In the genomic region with DNA sequence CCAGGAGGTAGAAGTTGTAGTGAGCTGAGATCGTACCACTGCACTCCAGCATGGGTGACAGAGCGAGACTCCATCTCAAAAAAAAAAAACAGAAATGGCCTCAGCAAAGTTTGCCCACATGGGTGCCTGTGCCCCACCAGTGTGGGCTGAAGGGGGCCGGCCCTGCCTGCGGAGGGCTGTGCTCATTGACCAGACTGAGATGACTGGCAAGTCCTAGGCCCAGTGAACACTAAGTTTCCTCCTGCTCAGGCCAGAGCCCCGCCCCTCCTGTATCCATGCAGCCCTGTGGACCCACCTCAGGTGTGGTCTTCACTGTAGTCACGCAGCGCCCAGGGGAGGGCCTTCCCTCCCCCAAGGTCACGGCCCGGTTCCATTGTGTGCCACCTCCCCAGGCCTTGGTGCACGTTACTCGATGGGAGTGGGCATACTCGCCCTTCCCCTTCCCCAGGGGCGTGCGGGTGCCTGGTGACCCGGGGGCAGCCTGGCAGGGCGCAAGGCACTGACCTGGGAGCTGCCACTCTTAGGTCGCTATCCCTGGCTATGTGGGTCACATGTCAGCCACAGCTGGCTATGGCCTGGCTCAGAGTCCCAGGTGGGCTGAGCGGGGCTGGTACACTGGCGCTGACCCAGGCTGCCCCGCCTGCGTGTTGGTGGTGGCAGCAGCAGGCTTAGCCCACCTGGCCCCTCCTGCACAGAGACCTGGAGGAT, we compare ENCODE assay signal across 1 cellular context.
TF ChIP-seq lines count a peak whose summit lies in the region.

No MANE protein-coding gene starts in this region.

TF ChIP-seq in HEK293, 187 proteins besides CTCF, POLR2A, EP300 and RAD21:
- TF ChIP-seq, protein P1, sequence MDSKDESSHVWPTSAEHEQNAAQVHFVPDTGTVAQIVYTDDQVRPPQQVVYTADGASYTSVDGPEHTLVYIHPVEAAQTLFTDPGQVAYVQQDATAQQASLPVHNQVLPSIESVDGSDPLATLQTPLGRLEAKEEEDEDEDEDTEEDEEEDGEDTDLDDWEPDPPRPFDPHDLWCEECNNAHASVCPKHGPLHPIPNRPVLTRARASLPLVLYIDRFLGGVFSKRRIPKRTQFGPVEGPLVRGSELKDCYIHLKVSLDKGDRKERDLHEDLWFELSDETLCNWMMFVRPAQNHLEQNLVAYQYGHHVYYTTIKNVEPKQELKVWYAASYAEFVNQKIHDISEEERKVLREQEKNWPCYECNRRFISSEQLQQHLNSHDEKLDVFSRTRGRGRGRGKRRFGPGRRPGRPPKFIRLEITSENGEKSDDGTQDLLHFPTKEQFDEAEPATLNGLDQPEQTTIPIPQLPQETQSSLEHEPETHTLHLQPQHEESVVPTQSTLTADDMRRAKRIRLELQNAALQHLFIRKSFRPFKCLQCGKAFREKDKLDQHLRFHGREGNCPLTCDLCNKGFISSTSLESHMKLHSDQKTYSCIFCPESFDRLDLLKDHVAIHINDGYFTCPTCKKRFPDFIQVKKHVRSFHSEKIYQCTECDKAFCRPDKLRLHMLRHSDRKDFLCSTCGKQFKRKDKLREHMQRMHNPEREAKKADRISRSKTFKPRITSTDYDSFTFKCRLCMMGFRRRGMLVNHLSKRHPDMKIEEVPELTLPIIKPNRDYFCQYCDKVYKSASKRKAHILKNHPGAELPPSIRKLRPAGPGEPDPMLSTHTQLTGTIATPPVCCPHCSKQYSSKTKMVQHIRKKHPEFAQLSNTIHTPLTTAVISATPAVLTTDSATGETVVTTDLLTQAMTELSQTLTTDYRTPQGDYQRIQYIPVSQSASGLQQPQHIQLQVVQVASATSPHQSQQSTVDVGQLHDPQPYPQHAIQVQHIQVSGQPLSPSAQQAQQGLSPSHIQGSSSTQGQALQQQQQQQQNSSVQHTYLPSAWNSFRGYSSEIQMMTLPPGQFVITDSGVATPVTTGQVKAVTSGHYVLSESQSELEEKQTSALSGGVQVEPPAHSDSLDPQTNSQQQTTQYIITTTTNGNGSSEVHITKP (tag by site-specific recombination; IDR thresholded peaks at IDR 0.05): peak; percentile 73
- TF ChIP-seq ZNF239 (tag by site-specific recombination; IDR thresholded peaks at IDR 0.05) (no peak), MZF1 (tag by site-specific recombination; IDR thresholded peaks at IDR 0.05; ENCODE audit: borderline replicate concordance) (no peak), SP2 (tag by site-specific recombination; IDR thresholded peaks at IDR 0.05) (peak; percentile 44), ZNF391 (tag by site-specific recombination; IDR thresholded peaks at IDR 0.05; ENCODE audit: borderline replicate concordance, low read depth) (no peak)
- TF ChIP-seq, protein P2, sequence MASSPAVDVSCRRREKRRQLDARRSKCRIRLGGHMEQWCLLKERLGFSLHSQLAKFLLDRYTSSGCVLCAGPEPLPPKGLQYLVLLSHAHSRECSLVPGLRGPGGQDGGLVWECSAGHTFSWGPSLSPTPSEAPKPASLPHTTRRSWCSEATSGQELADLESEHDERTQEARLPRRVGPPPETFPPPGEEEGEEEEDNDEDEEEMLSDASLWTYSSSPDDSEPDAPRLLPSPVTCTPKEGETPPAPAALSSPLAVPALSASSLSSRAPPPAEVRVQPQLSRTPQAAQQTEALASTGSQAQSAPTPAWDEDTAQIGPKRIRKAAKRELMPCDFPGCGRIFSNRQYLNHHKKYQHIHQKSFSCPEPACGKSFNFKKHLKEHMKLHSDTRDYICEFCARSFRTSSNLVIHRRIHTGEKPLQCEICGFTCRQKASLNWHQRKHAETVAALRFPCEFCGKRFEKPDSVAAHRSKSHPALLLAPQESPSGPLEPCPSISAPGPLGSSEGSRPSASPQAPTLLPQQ (tag by site-specific recombination; IDR thresholded peaks at IDR 0.05): peak; percentile 21; the same call in 1 of the 2 replicates
- TF ChIP-seq, protein P3, sequence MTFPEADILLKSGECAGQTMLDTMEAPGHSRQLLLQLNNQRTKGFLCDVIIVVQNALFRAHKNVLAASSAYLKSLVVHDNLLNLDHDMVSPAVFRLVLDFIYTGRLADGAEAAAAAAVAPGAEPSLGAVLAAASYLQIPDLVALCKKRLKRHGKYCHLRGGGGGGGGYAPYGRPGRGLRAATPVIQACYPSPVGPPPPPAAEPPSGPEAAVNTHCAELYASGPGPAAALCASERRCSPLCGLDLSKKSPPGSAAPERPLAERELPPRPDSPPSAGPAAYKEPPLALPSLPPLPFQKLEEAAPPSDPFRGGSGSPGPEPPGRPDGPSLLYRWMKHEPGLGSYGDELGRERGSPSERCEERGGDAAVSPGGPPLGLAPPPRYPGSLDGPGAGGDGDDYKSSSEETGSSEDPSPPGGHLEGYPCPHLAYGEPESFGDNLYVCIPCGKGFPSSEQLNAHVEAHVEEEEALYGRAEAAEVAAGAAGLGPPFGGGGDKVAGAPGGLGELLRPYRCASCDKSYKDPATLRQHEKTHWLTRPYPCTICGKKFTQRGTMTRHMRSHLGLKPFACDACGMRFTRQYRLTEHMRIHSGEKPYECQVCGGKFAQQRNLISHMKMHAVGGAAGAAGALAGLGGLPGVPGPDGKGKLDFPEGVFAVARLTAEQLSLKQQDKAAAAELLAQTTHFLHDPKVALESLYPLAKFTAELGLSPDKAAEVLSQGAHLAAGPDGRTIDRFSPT (tag by site-specific recombination; IDR thresholded peaks at IDR 0.05): peak; percentile 21; the same call in 1 of the 2 replicates
- TF ChIP-seq, protein P4, sequence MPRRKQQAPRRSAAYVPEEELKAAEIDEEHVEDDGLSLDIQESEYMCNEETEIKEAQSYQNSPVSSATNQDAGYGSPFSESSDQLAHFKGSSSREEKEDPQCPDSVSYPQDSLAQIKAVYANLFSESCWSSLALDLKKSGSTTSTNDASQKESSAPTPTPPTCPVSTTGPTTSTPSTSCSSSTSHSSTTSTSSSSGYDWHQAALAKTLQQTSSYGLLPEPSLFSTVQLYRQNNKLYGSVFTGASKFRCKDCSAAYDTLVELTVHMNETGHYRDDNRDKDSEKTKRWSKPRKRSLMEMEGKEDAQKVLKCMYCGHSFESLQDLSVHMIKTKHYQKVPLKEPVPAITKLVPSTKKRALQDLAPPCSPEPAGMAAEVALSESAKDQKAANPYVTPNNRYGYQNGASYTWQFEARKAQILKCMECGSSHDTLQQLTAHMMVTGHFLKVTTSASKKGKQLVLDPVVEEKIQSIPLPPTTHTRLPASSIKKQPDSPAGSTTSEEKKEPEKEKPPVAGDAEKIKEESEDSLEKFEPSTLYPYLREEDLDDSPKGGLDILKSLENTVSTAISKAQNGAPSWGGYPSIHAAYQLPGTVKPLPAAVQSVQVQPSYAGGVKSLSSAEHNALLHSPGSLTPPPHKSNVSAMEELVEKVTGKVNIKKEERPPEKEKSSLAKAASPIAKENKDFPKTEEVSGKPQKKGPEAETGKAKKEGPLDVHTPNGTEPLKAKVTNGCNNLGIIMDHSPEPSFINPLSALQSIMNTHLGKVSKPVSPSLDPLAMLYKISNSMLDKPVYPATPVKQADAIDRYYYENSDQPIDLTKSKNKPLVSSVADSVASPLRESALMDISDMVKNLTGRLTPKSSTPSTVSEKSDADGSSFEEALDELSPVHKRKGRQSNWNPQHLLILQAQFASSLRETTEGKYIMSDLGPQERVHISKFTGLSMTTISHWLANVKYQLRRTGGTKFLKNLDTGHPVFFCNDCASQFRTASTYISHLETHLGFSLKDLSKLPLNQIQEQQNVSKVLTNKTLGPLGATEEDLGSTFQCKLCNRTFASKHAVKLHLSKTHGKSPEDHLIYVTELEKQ (tag by site-specific recombination; IDR thresholded peaks at IDR 0.05; ENCODE audit: borderline replicate concordance): no peak
TF ChIP-seq in HEK293: peak in this region for 4.
